2 cellular contexts compared by ENCODE assay signal in genomic region chr1:201171063-201172036, GRCh38.
A peak's percentile ranks its signal among the peaks of the same experiment; 100 is the strongest.
TF ChIP-seq lines count a peak whose summit lies in the region.

No MANE protein-coding gene starts in this region.

TF ChIP-seq in GM23338, 12 proteins besides CTCF, POLR2A, EP300 and RAD21:
- peak; percentile 43; the same call in 1 of the 2 replicates for TF ChIP-seq POLR2AphosphoS5 (IDR thresholded peaks at IDR 0.05; ENCODE audit: low read depth)
- TF ChIP-seq REST (IDR thresholded peaks at IDR 0.05; ENCODE audit: unreplicated experiment), result no peak
- TF ChIP-seq CREB1 (CRISPR knock-in tag; IDR thresholded peaks at IDR 0.05; ENCODE audit: low read depth), result peak; percentile 94

TF ChIP-seq in HepG2, 621 proteins besides CTCF, POLR2A, EP300 and RAD21 (continues in another document):
- TF ChIP-seq TAF1 (CRISPR knock-in tag; IDR thresholded peaks at IDR 0.05) (peak; percentile 58; the same call in 1 of the 2 replicates), GZF1 (CRISPR knock-in tag; IDR thresholded peaks at IDR 0.05) (peak; percentile 64; the same call in 1 of the 2 replicates), PHF8 (CRISPR knock-in tag; IDR thresholded peaks at IDR 0.05) (peak; percentile 68), KLF15 (CRISPR knock-in tag; IDR thresholded peaks at IDR 0.05; ENCODE audit: borderline replicate concordance) (no peak), ZBTB39 (CRISPR knock-in tag; IDR thresholded peaks at IDR 0.05) (no peak), ZNF790 (CRISPR knock-in tag; IDR thresholded peaks at IDR 0.05; ENCODE audit: borderline replicate concordance) (peak; percentile 60; the same call in 1 of the 2 replicates), NFKB2 (CRISPR knock-in tag; IDR thresholded peaks at IDR 0.05; ENCODE audit: borderline replicate concordance) (peak; percentile 38; the same call in 1 of the 2 replicates), MAFF (IDR thresholded peaks at IDR 0.05; ENCODE audit: low read depth, low read length) (no peak), SIX1 (CRISPR knock-in tag; IDR thresholded peaks at IDR 0.05; ENCODE audit: borderline replicate concordance) (no peak), TCF7 (IDR thresholded peaks at IDR 0.05; ENCODE audit: low read depth) (no peak), ZNF678 (CRISPR knock-in tag; IDR thresholded peaks at IDR 0.05) (no peak), ZSCAN9 (CRISPR knock-in tag; IDR thresholded peaks at IDR 0.05; ENCODE audit: borderline replicate concordance) (no peak), IKZF5 (CRISPR knock-in tag; IDR thresholded peaks at IDR 0.05) (0 out of 2 replicates have a peak, but pooled peaks have one; percentile 9), JDP2 (CRISPR knock-in tag; IDR thresholded peaks at IDR 0.05; ENCODE audit: borderline replicate concordance) (no peak), MAZ (IDR thresholded peaks at IDR 0.05; ENCODE audit: borderline replicate concordance, low read depth, low read length) (no peak), MAZ (CRISPR knock-in tag; IDR thresholded peaks at IDR 0.05; ENCODE audit: low read depth) (no peak), ZNF747 (CRISPR knock-in tag; IDR thresholded peaks at IDR 0.05; ENCODE audit: borderline replicate concordance) (peak; percentile 54; the same call in 1 of the 2 replicates), ZFAT (CRISPR knock-in tag; conservative IDR thresholded peaks at IDR 0.05) (no peak), DNMT1 (CRISPR knock-in tag; IDR thresholded peaks at IDR 0.05) (no peak), ZNF691 (CRISPR knock-in tag; IDR thresholded peaks at IDR 0.05; ENCODE audit: borderline replicate concordance, low read depth) (peak; percentile 70; the same call in 1 of the 2 replicates), ZXDC (CRISPR knock-in tag; IDR thresholded peaks at IDR 0.05) (no peak), ZNF773 (CRISPR knock-in tag; IDR thresholded peaks at IDR 0.05; ENCODE audit: borderline replicate concordance) (no peak), PTBP1 (IDR thresholded peaks at IDR 0.05; ENCODE audit: low read depth, low read length, poor library complexity, severe bottlenecking) (no peak), FOSL2 (CRISPR knock-in tag; IDR thresholded peaks at IDR 0.05) (peak; percentile 15; the same call in 1 of the 2 replicates), HDAC1 (CRISPR knock-in tag; IDR thresholded peaks at IDR 0.05) (no peak), ZSCAN20 (CRISPR knock-in tag; IDR thresholded peaks at IDR 0.05; ENCODE audit: borderline replicate concordance) (no peak), ZFX (CRISPR knock-in tag; IDR thresholded peaks at IDR 0.05; ENCODE audit: low read depth) (peak; percentile 81), UBTF (CRISPR knock-in tag; IDR thresholded peaks at IDR 0.05) (peak; percentile 83)
- TF ChIP-seq, protein P1, sequence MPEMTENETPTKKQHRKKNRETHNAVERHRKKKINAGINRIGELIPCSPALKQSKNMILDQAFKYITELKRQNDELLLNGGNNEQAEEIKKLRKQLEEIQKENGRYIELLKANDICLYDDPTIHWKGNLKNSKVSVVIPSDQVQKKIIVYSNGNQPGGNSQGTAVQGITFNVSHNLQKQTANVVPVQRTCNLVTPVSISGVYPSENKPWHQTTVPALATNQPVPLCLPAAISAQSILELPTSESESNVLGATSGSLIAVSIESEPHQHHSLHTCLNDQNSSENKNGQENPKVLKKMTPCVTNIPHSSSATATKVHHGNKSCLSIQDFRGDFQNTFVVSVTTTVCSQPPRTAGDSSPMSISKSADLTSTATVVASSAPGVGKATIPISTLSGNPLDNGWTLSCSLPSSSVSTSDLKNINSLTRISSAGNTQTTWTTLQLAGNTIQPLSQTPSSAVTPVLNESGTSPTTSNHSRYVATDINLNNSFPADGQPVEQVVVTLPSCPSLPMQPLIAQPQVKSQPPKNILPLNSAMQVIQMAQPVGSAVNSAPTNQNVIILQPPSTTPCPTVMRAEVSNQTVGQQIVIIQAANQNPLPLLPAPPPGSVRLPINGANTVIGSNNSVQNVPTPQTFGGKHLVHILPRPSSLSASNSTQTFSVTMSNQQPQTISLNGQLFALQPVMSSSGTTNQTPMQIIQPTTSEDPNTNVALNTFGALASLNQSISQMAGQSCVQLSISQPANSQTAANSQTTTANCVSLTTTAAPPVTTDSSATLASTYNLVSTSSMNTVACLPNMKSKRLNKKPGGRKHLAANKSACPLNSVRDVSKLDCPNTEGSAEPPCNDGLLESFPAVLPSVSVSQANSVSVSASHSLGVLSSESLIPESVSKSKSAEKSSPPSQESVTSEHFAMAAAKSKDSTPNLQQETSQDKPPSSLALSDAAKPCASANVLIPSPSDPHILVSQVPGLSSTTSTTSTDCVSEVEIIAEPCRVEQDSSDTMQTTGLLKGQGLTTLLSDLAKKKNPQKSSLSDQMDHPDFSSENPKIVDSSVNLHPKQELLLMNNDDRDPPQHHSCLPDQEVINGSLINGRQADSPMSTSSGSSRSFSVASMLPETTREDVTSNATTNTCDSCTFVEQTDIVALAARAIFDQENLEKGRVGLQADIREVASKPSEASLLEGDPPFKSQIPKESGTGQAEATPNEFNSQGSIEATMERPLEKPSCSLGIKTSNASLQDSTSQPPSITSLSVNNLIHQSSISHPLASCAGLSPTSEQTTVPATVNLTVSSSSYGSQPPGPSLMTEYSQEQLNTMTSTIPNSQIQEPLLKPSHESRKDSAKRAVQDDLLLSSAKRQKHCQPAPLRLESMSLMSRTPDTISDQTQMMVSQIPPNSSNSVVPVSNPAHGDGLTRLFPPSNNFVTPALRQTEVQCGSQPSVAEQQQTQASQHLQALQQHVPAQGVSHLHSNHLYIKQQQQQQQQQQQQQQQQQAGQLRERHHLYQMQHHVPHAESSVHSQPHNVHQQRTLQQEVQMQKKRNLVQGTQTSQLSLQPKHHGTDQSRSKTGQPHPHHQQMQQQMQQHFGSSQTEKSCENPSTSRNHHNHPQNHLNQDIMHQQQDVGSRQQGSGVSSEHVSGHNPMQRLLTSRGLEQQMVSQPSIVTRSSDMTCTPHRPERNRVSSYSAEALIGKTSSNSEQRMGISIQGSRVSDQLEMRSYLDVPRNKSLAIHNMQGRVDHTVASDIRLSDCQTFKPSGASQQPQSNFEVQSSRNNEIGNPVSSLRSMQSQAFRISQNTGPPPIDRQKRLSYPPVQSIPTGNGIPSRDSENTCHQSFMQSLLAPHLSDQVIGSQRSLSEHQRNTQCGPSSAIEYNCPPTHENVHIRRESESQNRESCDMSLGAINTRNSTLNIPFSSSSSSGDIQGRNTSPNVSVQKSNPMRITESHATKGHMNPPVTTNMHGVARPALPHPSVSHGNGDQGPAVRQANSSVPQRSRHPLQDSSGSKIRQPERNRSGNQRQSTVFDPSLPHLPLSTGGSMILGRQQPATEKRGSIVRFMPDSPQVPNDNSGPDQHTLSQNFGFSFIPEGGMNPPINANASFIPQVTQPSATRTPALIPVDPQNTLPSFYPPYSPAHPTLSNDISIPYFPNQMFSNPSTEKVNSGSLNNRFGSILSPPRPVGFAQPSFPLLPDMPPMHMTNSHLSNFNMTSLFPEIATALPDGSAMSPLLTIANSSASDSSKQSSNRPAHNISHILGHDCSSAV (CRISPR knock-in tag; IDR thresholded peaks at IDR 0.05; ENCODE audit: borderline replicate concordance), result no peak
- TF ChIP-seq, protein P2, sequence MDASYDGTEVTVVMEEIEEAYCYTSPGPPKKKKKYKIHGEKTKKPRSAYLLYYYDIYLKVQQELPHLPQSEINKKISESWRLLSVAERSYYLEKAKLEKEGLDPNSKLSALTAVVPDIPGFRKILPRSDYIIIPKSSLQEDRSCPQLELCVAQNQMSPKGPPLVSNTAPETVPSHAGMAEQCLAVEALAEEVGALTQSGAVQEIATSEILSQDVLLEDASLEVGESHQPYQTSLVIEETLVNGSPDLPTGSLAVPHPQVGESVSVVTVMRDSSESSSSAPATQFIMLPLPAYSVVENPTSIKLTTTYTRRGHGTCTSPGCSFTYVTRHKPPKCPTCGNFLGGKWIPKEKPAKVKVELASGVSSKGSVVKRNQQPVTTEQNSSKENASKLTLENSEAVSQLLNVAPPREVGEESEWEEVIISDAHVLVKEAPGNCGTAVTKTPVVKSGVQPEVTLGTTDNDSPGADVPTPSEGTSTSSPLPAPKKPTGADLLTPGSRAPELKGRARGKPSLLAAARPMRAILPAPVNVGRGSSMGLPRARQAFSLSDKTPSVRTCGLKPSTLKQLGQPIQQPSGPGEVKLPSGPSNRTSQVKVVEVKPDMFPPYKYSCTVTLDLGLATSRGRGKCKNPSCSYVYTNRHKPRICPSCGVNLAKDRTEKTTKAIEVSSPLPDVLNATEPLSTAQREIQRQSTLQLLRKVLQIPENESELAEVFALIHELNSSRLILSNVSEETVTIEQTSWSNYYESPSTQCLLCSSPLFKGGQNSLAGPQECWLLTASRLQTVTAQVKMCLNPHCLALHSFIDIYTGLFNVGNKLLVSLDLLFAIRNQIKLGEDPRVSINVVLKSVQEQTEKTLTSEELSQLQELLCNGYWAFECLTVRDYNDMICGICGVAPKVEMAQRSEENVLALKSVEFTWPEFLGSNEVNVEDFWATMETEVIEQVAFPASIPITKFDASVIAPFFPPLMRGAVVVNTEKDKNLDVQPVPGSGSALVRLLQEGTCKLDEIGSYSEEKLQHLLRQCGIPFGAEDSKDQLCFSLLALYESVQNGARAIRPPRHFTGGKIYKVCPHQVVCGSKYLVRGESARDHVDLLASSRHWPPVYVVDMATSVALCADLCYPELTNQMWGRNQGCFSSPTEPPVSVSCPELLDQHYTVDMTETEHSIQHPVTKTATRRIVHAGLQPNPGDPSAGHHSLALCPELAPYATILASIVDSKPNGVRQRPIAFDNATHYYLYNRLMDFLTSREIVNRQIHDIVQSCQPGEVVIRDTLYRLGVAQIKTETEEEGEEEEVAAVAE (CRISPR knock-in tag; IDR thresholded peaks at IDR 0.05; ENCODE audit: borderline replicate concordance), result 0 out of 2 replicates have a peak, but pooled peaks have one; percentile 43
- TF ChIP-seq, protein P3, sequence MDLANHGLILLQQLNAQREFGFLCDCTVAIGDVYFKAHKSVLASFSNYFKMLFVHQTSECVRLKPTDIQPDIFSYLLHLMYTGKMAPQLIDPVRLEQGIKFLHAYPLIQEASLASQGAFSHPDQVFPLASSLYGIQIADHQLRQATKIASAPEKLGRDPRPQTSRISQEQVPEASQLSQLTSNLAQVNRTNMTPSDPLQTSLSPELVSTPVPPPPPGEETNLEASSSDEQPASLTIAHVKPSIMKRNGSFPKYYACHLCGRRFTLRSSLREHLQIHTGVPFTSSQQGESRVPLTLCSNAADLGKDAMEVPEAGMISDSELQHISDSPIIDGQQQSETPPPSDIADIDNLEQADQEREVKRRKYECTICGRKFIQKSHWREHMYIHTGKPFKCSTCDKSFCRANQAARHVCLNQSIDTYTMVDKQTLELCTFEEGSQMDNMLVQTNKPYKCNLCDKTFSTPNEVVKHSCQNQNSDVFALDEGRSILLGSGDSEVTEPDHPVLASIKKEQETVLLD (CRISPR knock-in tag; IDR thresholded peaks at IDR 0.05; ENCODE audit: low read depth), result no peak
